Comparison of ENCODE assay signal across 16 cellular contexts in the genomic region with DNA sequence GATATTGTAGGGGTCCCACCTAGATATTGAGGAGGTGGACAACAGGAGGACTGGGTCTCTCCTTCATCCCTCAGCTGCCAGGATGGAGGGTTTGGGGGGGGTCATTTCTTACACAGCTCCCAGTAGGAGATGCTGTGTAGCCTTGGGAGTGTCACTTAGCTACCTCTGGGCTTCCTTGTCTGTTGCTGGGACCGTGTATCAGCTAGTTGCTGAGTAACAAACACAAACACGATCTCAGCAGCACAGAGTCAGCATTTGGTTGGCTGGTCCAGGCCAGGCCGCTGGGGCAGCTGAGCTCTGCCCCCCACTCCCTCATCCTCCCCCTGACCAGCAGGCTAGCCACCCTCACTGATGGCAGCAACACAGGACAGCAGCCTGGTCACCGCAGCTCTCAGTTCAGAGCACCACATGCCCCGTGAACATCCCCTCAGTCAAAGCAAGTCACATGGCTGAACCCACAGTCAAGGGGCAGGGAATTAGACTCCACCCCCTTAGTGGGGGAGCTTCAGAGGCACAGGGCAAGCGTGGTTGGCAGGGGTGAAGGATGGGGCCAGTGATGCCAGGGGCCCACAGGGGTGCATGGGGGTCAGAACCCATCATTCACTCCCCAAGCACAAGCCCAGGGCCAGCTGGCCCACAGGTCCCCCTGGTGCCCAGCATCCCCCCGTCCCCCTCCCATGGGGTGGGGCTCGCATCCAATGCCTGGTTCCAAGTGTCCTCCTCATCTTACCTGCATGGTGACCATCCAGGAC.
"Had no signal": no experiment of that assay in that cellular context is flagged by ENCODE, and none has a peak within 500 bp of the region (broad histone marks: within the 10 kb centered on the region; RNA-seq: fewer than 3 reads in every experiment).

No MANE protein-coding gene starts in this region.

- H3K27me3 ChIP-seq: cardiac muscle cell, colonic mucosa, gastrocnemius medialis had no signal

- DNase-seq: activated B cell treated with CpG ODN at 0.5 μM for 24 hours; activated naive CD4-positive, alpha-beta T cell; colonic mucosa; effector CD4-positive, alpha-beta T cell; kidney glomerular epithelial cell; natural killer cell; nucleus accumbens; SK-N-SH; stimulated activated CD4-positive, alpha-beta T cell treated with anti-CD3 and anti-CD28 coated beads, Interleukin-15, amount 100 ng/mL, for 24 hours; stimulated activated CD4-positive, alpha-beta T cell treated with anti-CD3 and anti-CD28 coated beads, Interleukin-4, amount 100 ng/mL, for 24 hours; stomach had no signal

- H3K4me3 ChIP-seq: cardiac muscle cell, colonic mucosa, gastrocnemius medialis, stomach, thoracic aorta had no signal

- H3K9me3 Mint-ChIP-seq: activated B cell treated with CpG ODN at 0.5 μM for 24 hours; natural killer cell; T-helper 1 cell treated with Interleukin-12 subunit alpha and Interleukin-12 subunit beta and Interleukin-4 antibody, amounts not matched to agents 30 μg/mL and 1 μg/mL, for 36 hours had no signal

- H3K4me1 Mint-ChIP-seq: activated B cell treated with CpG ODN at 0.5 μM for 24 hours had no signal

- ATAC-seq: gastrocnemius medialis, natural killer cell, Right ventricle myocardium inferior had no signal

- H3K27ac ChIP-seq: cardiac muscle cell, colonic mucosa, gastrocnemius medialis, stomach, thoracic aorta had no signal

- H3K4me1 ChIP-seq: colonic mucosa, gastrocnemius medialis had no signal

- H3K9me2 ChIP-seq: SK-N-SH had no signal

- H3K36me3 Mint-ChIP-seq: natural killer cell had no signal

- H3K9ac ChIP-seq: SK-N-SH had no signal

- H3K9me3 ChIP-seq: colonic mucosa, gastrocnemius medialis, SK-N-SH, stomach, thoracic aorta had no signal

- H3K36me3 ChIP-seq: cardiac muscle cell, colonic mucosa, gastrocnemius medialis, stomach, thoracic aorta had no signal

- H3K27ac Mint-ChIP-seq: activated B cell treated with CpG ODN at 0.5 μM for 24 hours; natural killer cell; T-helper 1 cell treated with Interleukin-12 subunit alpha and Interleukin-12 subunit beta and Interleukin-4 antibody, amounts not matched to agents 30 μg/mL and 1 μg/mL, for 36 hours had no signal

- H3K4me2 ChIP-seq: SK-N-SH had no signal

- H3K4me3 Mint-ChIP-seq: activated B cell treated with CpG ODN at 0.5 μM for 24 hours; natural killer cell; T-helper 1 cell treated with Interleukin-12 subunit alpha and Interleukin-12 subunit beta and Interleukin-4 antibody, amounts not matched to agents 30 μg/mL and 1 μg/mL, for 36 hours had no signal
